11 cellular contexts compared by ENCODE assay signal in genomic region chr21:41974752-41975053, GRCh38.
"Had no signal": no experiment of that assay in that cellular context is flagged by ENCODE, and none has a peak within 500 bp of the region (broad histone marks: within the 10 kb centered on the region; RNA-seq: fewer than 3 reads in every experiment).

No MANE protein-coding gene starts in this region.

- H3K4me3 Mint-ChIP-seq: activated naive CD4-positive, alpha-beta T cell treated with anti-CD3 and anti-CD28 coated beads, Interleukin-2, amount 10 ng/mL, durations not matched to agents 7 days and 5 days; effector memory CD8-positive, alpha-beta T cell; naive B cell had no signal

- H3K27ac ChIP-seq: epithelial cell of prostate, gastroesophageal sphincter, transverse colon had no signal

- H3K4me3 ChIP-seq: gastroesophageal sphincter, lung, transverse colon had no signal

- H3K27me3 ChIP-seq: gastroesophageal sphincter, transverse colon had no signal

- H3K9me3 ChIP-seq: gastroesophageal sphincter had no signal

- ATAC-seq: effector memory CD8-positive, alpha-beta T cell had no signal

- DNase-seq: activated CD4-positive, CD25-positive, alpha-beta regulatory T cell; caudate nucleus; cortex of kidney; effector memory CD8-positive, alpha-beta T cell; naive B cell; substantia nigra; transverse colon had no signal

- H3K36me3 ChIP-seq: gastroesophageal sphincter, transverse colon had no signal

- H3K27ac Mint-ChIP-seq: effector memory CD8-positive, alpha-beta T cell had no signal

- H3K4me1 ChIP-seq: gastroesophageal sphincter had no signal
